ENCODE assay signal across 12 cellular contexts in genomic region chr15:74870496-74871213, GRCh38. TPM values are rescaled to one million over a fixed set of nuclear protein-coding genes. Genes with fewer than 3 reads are reported as not detected.
DNase-seq lines count a peak whose midpoint lies in the region; ATAC-seq and TF ChIP-seq lines count a peak whose summit lies in the region.
"Had no signal": no experiment of that assay in that cellular context is flagged by ENCODE, and none has a peak within 500 bp of the region (broad histone marks: within the 10 kb centered on the region; RNA-seq: fewer than 3 reads in every experiment).

No MANE protein-coding gene starts in this region.

- peaks cover 55 to 56% of the 10 kb centered on the region in 2 donors for H3K4me1 ChIP-seq in thoracic aorta (ENCODE audit: control insufficient read depth in 1 of 2, low read depth in 2 of 2)
- H3K4me1 ChIP-seq: BE2C had no signal

- peaks cover 45% of the 10 kb centered on the region for H3K36me3 Mint-ChIP-seq in activated CD8-positive, alpha-beta memory T cell treated with anti-CD3 and anti-CD28 coated beads, Interleukin-2, amount 10 ng/mL, durations not matched to agents 7 days and 5 days
- peaks cover 56% of the 10 kb centered on the region for H3K36me3 Mint-ChIP-seq in activated T-helper 17 cell treated with anti-CD3 and anti-CD28 coated beads, Interleukin-2, amount 50 U/mL, for 72 hours (ENCODE audit: low read depth)

- H3K9me3 Mint-ChIP-seq in activated CD8-positive, alpha-beta memory T cell treated with anti-CD3 and anti-CD28 coated beads, Interleukin-2, amount 10 ng/mL, durations not matched to agents 7 days and 5 days (ENCODE audit: low read depth) = no peaks in the 10 kb centered on the region
- no peaks in the 10 kb centered on the region for H3K9me3 Mint-ChIP-seq in activated T-helper 17 cell treated with anti-CD3 and anti-CD28 coated beads, Interleukin-2, amount 50 U/mL, for 72 hours

- no peaks in the 10 kb centered on the region for H3K27me3 Mint-ChIP-seq in activated CD8-positive, alpha-beta memory T cell treated with anti-CD3 and anti-CD28 coated beads, Interleukin-2, amount 10 ng/mL, durations not matched to agents 7 days and 5 days
- H3K27me3 Mint-ChIP-seq in activated T-helper 17 cell treated with anti-CD3 and anti-CD28 coated beads, Interleukin-2, amount 50 U/mL, for 72 hours = no peaks in the 10 kb centered on the region

- H3K27ac ChIP-seq in thoracic aorta = peak overlapping the region in 1 of 2 donors; percentile 20

- no peak for DNase-seq in activated CD8-positive, alpha-beta memory T cell treated with anti-CD3 and anti-CD28 coated beads, Interleukin-2, amount 10 ng/mL, durations not matched to agents 7 days and 5 days
- no peak for DNase-seq in activated CD8-positive, alpha-beta memory T cell treated with anti-CD3 and anti-CD28 coated beads, Interleukin-2, amount 50 U/mL, for 4 hours
- DNase-seq in kidney tubule cell (ENCODE audit: low spot score) (peak; percentile 20), thoracic aorta (ENCODE audit: low spot score) (no peak)
- no peak for DNase-seq in activated CD8-positive, alpha-beta memory T cell treated with anti-CD3 and anti-CD28 coated beads for 24 hours
- DNase-seq: BE2C, NCI-H526 had no signal

- peak overlapping the region; percentile 95 for H3K27ac Mint-ChIP-seq in activated CD8-positive, alpha-beta memory T cell treated with anti-CD3 and anti-CD28 coated beads, Interleukin-2, amount 10 ng/mL, durations not matched to agents 7 days and 5 days
- peak overlapping the region; percentile 86 for H3K27ac Mint-ChIP-seq in activated T-helper 17 cell treated with anti-CD3 and anti-CD28 coated beads, Interleukin-2, amount 50 U/mL, for 72 hours

- peak overlapping the region; percentile 94 for H3K4me3 Mint-ChIP-seq in activated CD8-positive, alpha-beta memory T cell treated with anti-CD3 and anti-CD28 coated beads, Interleukin-2, amount 10 ng/mL, durations not matched to agents 7 days and 5 days
- peak overlapping the region; percentile 97 for H3K4me3 Mint-ChIP-seq in activated T-helper 17 cell treated with anti-CD3 and anti-CD28 coated beads, Interleukin-2, amount 50 U/mL, for 72 hours

- ATAC-seq in activated CD8-positive, alpha-beta memory T cell treated with anti-CD3 and anti-CD28 coated beads, Interleukin-2, amount 10 ng/mL, durations not matched to agents 7 days and 5 days = no peak
- no peak for ATAC-seq in activated T-helper 17 cell treated with anti-CD3 and anti-CD28 coated beads, Interleukin-2, amount 50 U/mL, for 72 hours (replicated peaks)
- ATAC-seq in thoracic aorta (ENCODE audit: insufficient number of reproducible peaks, low FRiP score, low read depth) (no peak), HG03175 (IDR thresholded peaks at IDR 0.05; ENCODE audit: unreplicated experiment) (no peak), HG02678 (IDR thresholded peaks at IDR 0.05; ENCODE audit: unreplicated experiment) (no peak)

- H3K36me3 ChIP-seq in thoracic aorta = no peaks in the 10 kb centered on the region

- peaks cover 72% of the 10 kb centered on the region for H3K4me1 Mint-ChIP-seq in activated CD8-positive, alpha-beta memory T cell treated with anti-CD3 and anti-CD28 coated beads, Interleukin-2, amount 10 ng/mL, durations not matched to agents 7 days and 5 days
- H3K4me1 Mint-ChIP-seq in activated T-helper 17 cell treated with anti-CD3 and anti-CD28 coated beads, Interleukin-2, amount 50 U/mL, for 72 hours = peaks cover 52% of the 10 kb centered on the region

- no peak for TF ChIP-seq CTCF in thoracic aorta (IDR thresholded peaks at IDR 0.05)

- no peaks in the 10 kb centered on the region for H3K9me3 ChIP-seq in thoracic aorta
- H3K9me3 ChIP-seq: BE2C had no signal

- CTCF ChIA-PET in activated CD8-positive, alpha-beta memory T cell treated with anti-CD3 and anti-CD28 coated beads, Interleukin-2, amount 10 ng/mL, durations not matched to agents 7 days and 5 days (lab: Charles Lee) = interaction anchor here (0.7 to 6.0 kb wide), 20 partner anchors 12 to 239 kb away, joined by 3 to 67 read pairs (median 6); partner anchors contain the start of genes MPI and ULK3

- H3K4me3 ChIP-seq in thoracic aorta = peak overlapping the region; percentile 10
- H3K4me3 ChIP-seq: GM23248 had no signal

- no peaks in the 10 kb centered on the region for H3K27me3 ChIP-seq in thoracic aorta (replicated peaks; ENCODE audit: insufficient read depth)
- H3K27me3 ChIP-seq: BE2C had no signal

RNA-seq across cellular contexts. Expression of gene SCAMP2, which starts 2.5 kb away (rescaled TPM):
- total RNA-seq in activated CD8-positive, alpha-beta memory T cell treated with anti-CD3 and anti-CD28 coated beads, Interleukin-2, amount 10 ng/mL, durations not matched to agents 7 days and 5 days = 100 to 1,000 TPM; 108 to 115 TPM
- total RNA-seq in activated T-helper 17 cell treated with anti-CD3 and anti-CD28 coated beads, Interleukin-2, amount 50 U/mL, for 72 hours = 100 to 1,000 TPM in 1 of 2 donors, 10 to 100 TPM in 1; 87.1 to 111 TPM
- total RNA-seq in thoracic aorta = 10 to 100 TPM; 62.1 to 84.5 TPM

RNA-seq across cellular contexts. Expression of gene MPI, which starts 19.2 kb away (rescaled TPM):
- 10 to 100 TPM; 52.8 to 59.0 TPM for total RNA-seq in activated CD8-positive, alpha-beta memory T cell treated with anti-CD3 and anti-CD28 coated beads, Interleukin-2, amount 10 ng/mL, durations not matched to agents 7 days and 5 days
- total RNA-seq in activated T-helper 17 cell treated with anti-CD3 and anti-CD28 coated beads, Interleukin-2, amount 50 U/mL, for 72 hours = 10 to 100 TPM; 51.8 to 98.5 TPM
- total RNA-seq in thoracic aorta = 10 to 100 TPM; 45.6 to 65.5 TPM

RNA-seq across cellular contexts. Expression of gene ULK3, which starts 27.7 kb away (rescaled TPM):
- 10 to 100 TPM; 48.5 to 58.6 TPM for total RNA-seq in activated CD8-positive, alpha-beta memory T cell treated with anti-CD3 and anti-CD28 coated beads, Interleukin-2, amount 10 ng/mL, durations not matched to agents 7 days and 5 days
- 10 to 100 TPM; 44.1 to 46.7 TPM for total RNA-seq in activated T-helper 17 cell treated with anti-CD3 and anti-CD28 coated beads, Interleukin-2, amount 50 U/mL, for 72 hours
- 10 to 100 TPM; 34.9 to 72.2 TPM for total RNA-seq in thoracic aorta

RNA-seq across cellular contexts. Expression of gene FAM219B, which starts 36.0 kb away (rescaled TPM):
- total RNA-seq in activated CD8-positive, alpha-beta memory T cell treated with anti-CD3 and anti-CD28 coated beads, Interleukin-2, amount 10 ng/mL, durations not matched to agents 7 days and 5 days = 100 to 1,000 TPM in 1 of 2 experiments, 10 to 100 TPM in 1; 95.2 to 119 TPM
- 10 to 100 TPM; 65.6 to 98.3 TPM for total RNA-seq in activated T-helper 17 cell treated with anti-CD3 and anti-CD28 coated beads, Interleukin-2, amount 50 U/mL, for 72 hours
- 10 to 100 TPM; 61.1 to 85.6 TPM for total RNA-seq in thoracic aorta

RNA-seq across cellular contexts. Expression of gene CPLX3, which starts 44.2 kb away (rescaled TPM):
- total RNA-seq in activated CD8-positive, alpha-beta memory T cell treated with anti-CD3 and anti-CD28 coated beads, Interleukin-2, amount 10 ng/mL, durations not matched to agents 7 days and 5 days = under 1 TPM in 1 of 2 experiments, not detected in 1; 0.35 TPM
- under 1 TPM; 0.15 to 0.19 TPM for total RNA-seq in activated T-helper 17 cell treated with anti-CD3 and anti-CD28 coated beads, Interleukin-2, amount 50 U/mL, for 72 hours
- not detected for total RNA-seq in thoracic aorta
- total RNA-seq: GM23248, pulmonary artery endothelial cell had no signal
